1 cellular context compared by ENCODE assay signal in genomic region chr5:153539983-153540382, GRCh38.
TF ChIP-seq lines count a peak whose summit lies in the region.

No MANE protein-coding gene starts in this region.

TF ChIP-seq in H1, 55 proteins besides CTCF, POLR2A, EP300 and RAD21:
- TF ChIP-seq E2F6 (IDR thresholded peaks at IDR 0.05) = no peak
- TF ChIP-seq CBX5 (IDR thresholded peaks at IDR 0.05; ENCODE audit: low read depth, low read length) = no peak
- TF ChIP-seq SRF (IDR thresholded peaks at IDR 0.05; ENCODE audit: low read depth, low read length) = no peak
- TF ChIP-seq ASH2L (IDR thresholded peaks at IDR 0.05; ENCODE audit: low read length) = no peak
- TF ChIP-seq GABPA (IDR thresholded peaks at IDR 0.05; ENCODE audit: borderline replicate concordance, insufficient read depth, low read length) = no peak
- TF ChIP-seq CBX8 (IDR thresholded peaks at IDR 0.05; ENCODE audit: borderline replicate concordance, low read depth, low read length) = no peak
- TF ChIP-seq EGR1 (IDR thresholded peaks at IDR 0.05; ENCODE audit: borderline replicate concordance, low read depth, low read length) = no peak
- no peak for TF ChIP-seq USF2 (IDR thresholded peaks at IDR 0.05; ENCODE audit: low read length)
- no peak for TF ChIP-seq SUZ12 (IDR thresholded peaks at IDR 0.05; ENCODE audit: low read length)
- no peak for TF ChIP-seq TBP (IDR thresholded peaks at IDR 0.05; ENCODE audit: low read depth, low read length)
- no peak for TF ChIP-seq JUND (IDR thresholded peaks at IDR 0.05; ENCODE audit: low read length)
- no peak for TF ChIP-seq HDAC2 (IDR thresholded peaks at IDR 0.05; ENCODE audit: borderline replicate concordance in 1 of 2, low read depth in 2 of 2, low read length in 2 of 2)
- TF ChIP-seq ZNF274 (IDR thresholded peaks at IDR 0.05; ENCODE audit: borderline replicate concordance, extremely low read depth, low read length) = no peak
- TF ChIP-seq YY1 (IDR thresholded peaks at IDR 0.05; ENCODE audit: low read depth, low read length) = no peak
- TF ChIP-seq GTF2F1 (IDR thresholded peaks at IDR 0.05; ENCODE audit: borderline replicate concordance, low read depth, low read length) = no peak
- no peak for TF ChIP-seq CEBPB (IDR thresholded peaks at IDR 0.05; ENCODE audit: low read depth, low read length)
- TF ChIP-seq CREB1 (IDR thresholded peaks at IDR 0.05) = no peak
- TF ChIP-seq PHF8 (conservative IDR thresholded peaks at IDR 0.05; ENCODE audit: low read depth, low read length) = no peak
TF ChIP-seq in H1: peak in this region for 0.
